ENCODE assay signal across 9 cellular contexts in genomic region chr6:31572041-31572911, GRCh38. TPM values are rescaled to one million over a fixed set of nuclear protein-coding genes. Genes with fewer than 3 reads are reported as not detected.
DNase-seq lines count a peak whose midpoint lies in the region; ATAC-seq lines count a peak whose summit lies in the region.
"Had no signal": no experiment of that assay in that cellular context is flagged by ENCODE, and none has a peak within 500 bp of the region (broad histone marks: within the 10 kb centered on the region; RNA-seq: fewer than 3 reads in every experiment).

LTA (plus strand) TSS chr6:31572289; CDS start chr6:31572743, 454 bp downstream.

- H3K27ac Mint-ChIP-seq in immature natural killer cell, result peak within 1 kb of the TSS; percentile 86 to 98 (median 96)

- intact Hi-C loops in aorta (cut with DNase I), result no loop called here

- no peak within 1 kb of the TSS for H3K4me3 ChIP-seq in aorta (ENCODE audit: low read length in 2 of 2)

- peaks cover 0 to 6% (median 4%) of the 10 kb centered on the region in 3 donors for H3K36me3 Mint-ChIP-seq in immature natural killer cell

- H3K27me3 Mint-ChIP-seq in immature natural killer cell (ENCODE audit: low read depth in 3 of 3), result peaks cover 13 to 27% (median 16%) of the 10 kb centered on the region in 3 donors

- peak; percentile 37 for ATAC-seq in HG02623 (IDR thresholded peaks at IDR 0.05; ENCODE audit: unreplicated experiment)
- ATAC-seq in aorta (ENCODE audit: low FRiP score), result peak; percentile 5
- no peak for ATAC-seq in HG02852 (IDR thresholded peaks at IDR 0.05; ENCODE audit: unreplicated experiment)

- peaks cover 87 to 92% of the 10 kb centered on the region in 2 donors for H3K4me1 Mint-ChIP-seq in immature natural killer cell

- H3K36me3 ChIP-seq in aorta (ENCODE audit: control insufficient read depth in 1 of 2, insufficient read depth in 2 of 2, low read length in 1 of 2), result no peaks in the 10 kb centered on the region

- H3K9me3 ChIP-seq in aorta (ENCODE audit: control insufficient read depth, low read length), result no peaks in the 10 kb centered on the region

- H3K9me3 Mint-ChIP-seq in immature natural killer cell, result no peaks in the 10 kb centered on the region

- DNase-seq in activated CD4-positive, alpha-beta T cell treated with anti-CD3 and anti-CD28 coated beads for 4 hours, result peak; percentile 69 to 82
- DNase-seq in immature natural killer cell (peak in 2 of 3 donors; percentile 50 to 65), aorta (no peak), RKO (ENCODE audit: low spot score) (no peak), NCI-H2107 (lab: John Stamatoyannopoulos, UW) (no peak)

- no peaks in the 10 kb centered on the region for H3K4me1 ChIP-seq in aorta (ENCODE audit: control insufficient read depth in 1 of 2, insufficient read depth in 2 of 2, low read length in 2 of 2)

- H3K27ac ChIP-seq in aorta (ENCODE audit: low read depth in 1 of 2, low read length in 2 of 2), result no peak within 1 kb of the TSS

- peak within 1 kb of the TSS; percentile 76 to 90 (median 86) for H3K4me3 Mint-ChIP-seq in immature natural killer cell

- WGBS in aorta, 2 donors, result 87% methylated on average over 26 to 27 of the region's 27 CpGs

- peaks cover 0 to 2% of the 10 kb centered on the region in 2 donors for H3K27me3 ChIP-seq in aorta (ENCODE audit: control insufficient read depth in 1 of 2, insufficient read depth in 2 of 2, low read length in 1 of 2)

RNA-seq across cellular contexts. Expression of gene LTA, which starts in this region (rescaled TPM):
- 1 to 10 TPM; 1.4 to 6.6 (median 3.1) TPM for polyA plus RNA-seq in immature natural killer cell
- not detected for total RNA-seq in aorta
- polyA plus RNA-seq in aorta, result under 1 TPM in 1 of 2 donors, not detected in 1; 0.18 TPM
- total RNA-seq: lower leg skin, SK-MEL-5 had no signal

Comparison
In these comparisons a context has a peak if more than half of its experiments do, and no peak if none do; other contexts are left out.
1. Peak in ATAC-seq in aorta; RNA of the gene not detected or under 1 TPM.
2. DNase-seq: peak in activated CD4-positive, alpha-beta T cell treated with anti-CD3 and anti-CD28 coated beads for 4 hours (2 of 2) and immature natural killer cell (2 of 3); none in aorta (0 of 2), RKO (single experiment) and NCI-H2107 (single experiment).